ENCODE assay signal across 1 cellular context in genomic region chr9:20559236-20559896, GRCh38.
A peak's percentile ranks its signal among the peaks of the same experiment; 100 is the strongest.
TF ChIP-seq lines count a peak whose summit lies in the region.

No MANE protein-coding gene starts in this region.

TF ChIP-seq in SK-N-SH, 30 proteins besides CTCF, POLR2A, EP300 and RAD21 (continued from another document):
- TF ChIP-seq ZBTB33 (IDR thresholded peaks at IDR 0.05; ENCODE audit: borderline replicate concordance, low read depth) (no peak), TCF12 (IDR thresholded peaks at IDR 0.05) (peak; percentile 23; the same call in 1 of the 2 replicates), PBX3 (IDR thresholded peaks at IDR 0.05) (peak; percentile 46; the same call in 1 of the 2 replicates)
